ENCODE assay signal across 1 cellular context in genomic region chr14:88202296-88202695, GRCh38.
TF ChIP-seq lines count a peak whose summit lies in the region.

No MANE protein-coding gene starts in this region.

TF ChIP-seq in HepG2, 621 proteins besides CTCF, POLR2A, EP300 and RAD21:
- no peak for TF ChIP-seq MNT (IDR thresholded peaks at IDR 0.05)
- TF ChIP-seq ZNF354B (CRISPR knock-in tag; IDR thresholded peaks at IDR 0.05), result no peak
- no peak for TF ChIP-seq REST (IDR thresholded peaks at IDR 0.05; ENCODE audit: borderline replicate concordance in 1 of 2, low read depth in 1 of 2, low read length in 2 of 2)
- no peak for TF ChIP-seq PAX8 (CRISPR knock-in tag; IDR thresholded peaks at IDR 0.05; ENCODE audit: borderline replicate concordance)
- no peak for TF ChIP-seq ZNF720 (CRISPR knock-in tag; IDR thresholded peaks at IDR 0.05)
- TF ChIP-seq MYPOP (CRISPR knock-in tag; IDR thresholded peaks at IDR 0.05), result no peak
- no peak for TF ChIP-seq ZBTB42 (CRISPR knock-in tag; IDR thresholded peaks at IDR 0.05)
- no peak for TF ChIP-seq ISL2 (CRISPR knock-in tag; IDR thresholded peaks at IDR 0.05)
- no peak for TF ChIP-seq YEATS4 (CRISPR knock-in tag; IDR thresholded peaks at IDR 0.05; ENCODE audit: borderline replicate concordance)
- no peak for TF ChIP-seq ZNF546 (CRISPR knock-in tag; conservative IDR thresholded peaks at IDR 0.05)
TF ChIP-seq in HepG2: peak in this region for 0.
